9 cellular contexts compared by ENCODE assay signal in genomic region chrX:152632445-152633097, GRCh38. TPM values are rescaled to one million over a fixed set of nuclear protein-coding genes. Genes with fewer than 3 reads are reported as not detected.
A peak's percentile ranks its signal among the peaks of the same experiment; 100 is the strongest.
DNase-seq lines count a peak whose midpoint lies in the region; ATAC-seq and TF ChIP-seq lines count a peak whose summit lies in the region.
"Had no signal": no experiment of that assay in that cellular context is flagged by ENCODE, and none has a peak within 500 bp of the region (broad histone marks: within the 10 kb centered on the region; RNA-seq: fewer than 3 reads in every experiment).

No MANE protein-coding gene starts in this region.

- H3K4me1 Mint-ChIP-seq in CD8-positive, alpha-beta T cell (ENCODE audit: low read depth), result no peaks in the 10 kb centered on the region
- H3K4me1 Mint-ChIP-seq in activated T-cell treated with anti-CD3 and anti-CD28 coated beads, Interleukin-2, amount 50 U/mL, for 24 hours (ENCODE audit: low read depth), result no peaks in the 10 kb centered on the region
- H3K4me1 Mint-ChIP-seq: T-cell had no signal

- no peaks in the 10 kb centered on the region for H3K9me3 Mint-ChIP-seq in CD8-positive, alpha-beta T cell
- no peaks in the 10 kb centered on the region for H3K9me3 Mint-ChIP-seq in activated T-cell treated with anti-CD3 and anti-CD28 coated beads, Interleukin-2, amount 50 U/mL, for 24 hours
- H3K9me3 Mint-ChIP-seq: T-cell had no signal

- H3K27me3 Mint-ChIP-seq in CD8-positive, alpha-beta T cell (ENCODE audit: low read depth), result peaks cover 14% of the 10 kb centered on the region
- H3K27me3 Mint-ChIP-seq in activated T-cell treated with anti-CD3 and anti-CD28 coated beads, Interleukin-2, amount 50 U/mL, for 24 hours, result peaks cover 57% of the 10 kb centered on the region

- H3K36me3 Mint-ChIP-seq in CD8-positive, alpha-beta T cell, result no peaks in the 10 kb centered on the region
- H3K36me3 Mint-ChIP-seq in activated T-cell treated with anti-CD3 and anti-CD28 coated beads, Interleukin-2, amount 50 U/mL, for 24 hours (ENCODE audit: low read depth), result no peaks in the 10 kb centered on the region
- H3K36me3 Mint-ChIP-seq: T-cell had no signal

- in situ Hi-C loops in gastrocnemius medialis (cut with MboI; ENCODE audit: low sequenced_read_pairs in 4 of 4), result loop anchor here (10.0 to 25.0 kb wide), 2 partner anchors 870 to 878 kb away; no protein-coding TSS in a partner anchor

- H3K27me3 ChIP-seq in CD8-positive, alpha-beta T cell (ENCODE audit: insufficient read depth, low read length), result no peaks in the 10 kb centered on the region
- peaks cover 0 to 5% (median 0%) of the 10 kb centered on the region in 3 donors for H3K27me3 ChIP-seq in gastrocnemius medialis

- peak; percentile 56 for TF ChIP-seq CTCF in CD8-positive, alpha-beta T cell (IDR thresholded peaks at IDR 0.05)
- TF ChIP-seq CTCF in gastrocnemius medialis (IDR thresholded peaks at IDR 0.05 in 4 of 5, conservative IDR thresholded peaks at IDR 0.05 in 1 of 5), result peak in 4 of 5 experiments; percentile 37 to 60 (median 44)

- no peaks in the 10 kb centered on the region for H3K9me3 ChIP-seq in CD8-positive, alpha-beta T cell (ENCODE audit: low read length)
- no peaks in the 10 kb centered on the region for H3K9me3 ChIP-seq in gastrocnemius medialis

- H3K27ac Mint-ChIP-seq in CD8-positive, alpha-beta T cell, result no peak overlapping the region
- no peak overlapping the region for H3K27ac Mint-ChIP-seq in activated T-cell treated with anti-CD3 and anti-CD28 coated beads, Interleukin-2, amount 50 U/mL, for 24 hours
- H3K27ac Mint-ChIP-seq: T-cell had no signal

- H3K4me1 ChIP-seq in CD8-positive, alpha-beta T cell (ENCODE audit: insufficient read depth, low read length), result no peaks in the 10 kb centered on the region
- H3K4me1 ChIP-seq in gastrocnemius medialis, result no peaks in the 10 kb centered on the region

- CTCF ChIA-PET in CD8-positive, alpha-beta T cell (lab: Charles Lee), result interaction anchor here (0.7 to 2.6 kb wide), 6 partner anchors 8 to 1481 kb away, joined by 3 to 13 read pairs (median 3); no protein-coding TSS in a partner anchor

- H3K36me3 ChIP-seq in CD8-positive, alpha-beta T cell (ENCODE audit: insufficient read depth, low read length), result no peaks in the 10 kb centered on the region
- no peaks in the 10 kb centered on the region for H3K36me3 ChIP-seq in gastrocnemius medialis

- H3K4me3 ChIP-seq in CD8-positive, alpha-beta T cell (ENCODE audit: low read depth, low read length), result no peak overlapping the region
- H3K4me3 ChIP-seq in gastrocnemius medialis, result no peak overlapping the region

- no peak for ATAC-seq in CD8-positive, alpha-beta T cell
- ATAC-seq in GM18870 (IDR thresholded peaks at IDR 0.05; ENCODE audit: unreplicated experiment) (peak; percentile 67), gastrocnemius medialis (no peak), GM18861 (IDR thresholded peaks at IDR 0.05; ENCODE audit: unreplicated experiment) (no peak), HG02938 (IDR thresholded peaks at IDR 0.05; ENCODE audit: unreplicated experiment) (no peak)
- ATAC-seq: T-cell had no signal

- peak in 2 of 7 experiments; percentile 11 to 31 for DNase-seq in CD8-positive, alpha-beta T cell
- DNase-seq in NCI-H2227 (lab: John Stamatoyannopoulos, UW; ENCODE audit: unreplicated experiment) (peak; percentile 54), glomerular visceral epithelial cell (ENCODE audit: extremely low spot score) (peak; percentile 16), gastrocnemius medialis (no peak)
- peak; percentile 59 for DNase-seq in activated T-cell treated with anti-CD3 and anti-CD28 coated beads, Interleukin-2, amount 50 U/mL, for 24 hours

- H3K4me3 Mint-ChIP-seq in CD8-positive, alpha-beta T cell, result no peak overlapping the region
- no peak overlapping the region for H3K4me3 Mint-ChIP-seq in activated T-cell treated with anti-CD3 and anti-CD28 coated beads, Interleukin-2, amount 50 U/mL, for 24 hours
- H3K4me3 Mint-ChIP-seq: T-cell had no signal

- no peak overlapping the region for H3K27ac ChIP-seq in CD8-positive, alpha-beta T cell (ENCODE audit: low read depth, low read length)
- H3K27ac ChIP-seq in gastrocnemius medialis, result no peak overlapping the region

- POLR2A ChIA-PET in CD8-positive, alpha-beta T cell (lab: Charles Lee), result no interaction called here

- intact Hi-C loops in CD8-positive, alpha-beta T cell (cut with DNase I, micrococcal nuclease), result loop anchor here (5.0 kb wide), 1 partner anchor 1480 kb away; no protein-coding TSS in a partner anchor
- intact Hi-C loops in gastrocnemius medialis (cut with DNase I; ENCODE audit: low total_unique reads), result no loop called here

- no peak for TF ChIP-seq POLR2A in gastrocnemius medialis (IDR thresholded peaks at IDR 0.05)

RNA-seq across cellular contexts. Expression of gene GABRQ, which starts 5.1 kb away (rescaled TPM):
- not detected for total RNA-seq in CD8-positive, alpha-beta T cell
- total RNA-seq in gastrocnemius medialis, result not detected
- total RNA-seq: T-cell had no signal

Comparison
In these comparisons a context has a peak if more than half of its experiments do, and no peak if none do; other contexts are left out.
1. DNase-seq: peak in NCI-H2227 (single experiment), activated T-cell treated with anti-CD3 and anti-CD28 coated beads, Interleukin-2, amount 50 U/mL, for 24 hours (single experiment) and glomerular visceral epithelial cell (single experiment); none in gastrocnemius medialis (0 of 2).